ENCODE assay signal across 1 cellular context in genomic region chr16:85836706-85837582, GRCh38.
TF ChIP-seq lines count a peak whose summit lies in the region.

No MANE protein-coding gene starts in this region.

TF ChIP-seq in HEK293, 187 proteins besides CTCF, POLR2A, EP300 and RAD21:
- TF ChIP-seq PRDM2 (tag by site-specific recombination; IDR thresholded peaks at IDR 0.05; ENCODE audit: borderline replicate concordance), result no peak
- 0 out of 2 replicates have a peak, but pooled peaks have one; percentile 10 for TF ChIP-seq SCRT2 (tag by site-specific recombination; IDR thresholded peaks at IDR 0.05)
